9 cellular contexts compared by ENCODE assay signal in genomic region chr6:35453236-35453635, GRCh38. TPM values are rescaled to one million over a fixed set of nuclear protein-coding genes. Genes with fewer than 3 reads are reported as not detected.
DNase-seq lines count a peak whose midpoint lies in the region; ATAC-seq and TF ChIP-seq lines count a peak whose summit lies in the region.
"Had no signal": no experiment of that assay in that cellular context is flagged by ENCODE, and none has a peak within 500 bp of the region (broad histone marks: within the 10 kb centered on the region; RNA-seq: fewer than 3 reads in every experiment).

No MANE protein-coding gene starts in this region.

- H3K4me3 ChIP-seq in fibroblast of the aortic adventitia (ENCODE audit: low read depth, low read length) (peak overlapping the region; percentile 75), aorta (ENCODE audit: low read length in 2 of 2) (no peak overlapping the region)

- H3K36me3 ChIP-seq in aorta (ENCODE audit: control insufficient read depth in 1 of 2, insufficient read depth in 2 of 2, low read length in 1 of 2): no peaks in the 10 kb centered on the region

- no peaks in the 10 kb centered on the region for H3K27me3 ChIP-seq in aorta (ENCODE audit: control insufficient read depth in 1 of 2, insufficient read depth in 2 of 2, low read length in 1 of 2)

- 12 to 16% methylated on average over 3 of the region's 3 CpGs for WGBS in aorta, 2 donors

- no peak for DNase-seq in T-helper 2 cell treated with Interferon-gamma antibody and Interleukin-4, amounts not matched to agents 5 μg/mL and 100 μg/mL, for 36 hours (ENCODE audit: low spot score)
- DNase-seq in T-helper 2 cell: no peak
- DNase-seq in T-cell: no peak
- DNase-seq in fibroblast of the aortic adventitia (ENCODE audit: low read depth): peak; percentile 21
- DNase-seq in stimulated activated effector memory CD8-positive, alpha-beta T cell treated with anti-CD3 and anti-CD28 coated beads, Interleukin-12 subunit alpha, Interleukin-12 subunit beta, amount 100 ng/mL, for 72 hours (ENCODE audit: low spot score in 2 of 2): no peak
- DNase-seq in aorta: no peak
- no peak for DNase-seq in DMS153 treated with DMSO at 0.1 percent for 48 hours (lab: John Stamatoyannopoulos, UW; ENCODE audit: unreplicated experiment)
- DNase-seq: NCI-H526 treated with DMSO at 0.1 percent for 48 hours had no signal

- TF ChIP-seq CTCF in fibroblast of the aortic adventitia (IDR thresholded peaks at IDR 0.05; ENCODE audit: insufficient read depth, low read length): no peak

- H3K4me3 Mint-ChIP-seq in T-helper 2 cell treated with Interferon-gamma antibody and Interleukin-4, amounts not matched to agents 5 μg/mL and 100 μg/mL, for 36 hours: peak overlapping the region; percentile 87
- H3K4me3 Mint-ChIP-seq in T-cell: peak overlapping the region; percentile 75 to 82 (median 81)
- H3K4me3 Mint-ChIP-seq in stimulated activated effector memory CD8-positive, alpha-beta T cell treated with anti-CD3 and anti-CD28 coated beads, Interleukin-12 subunit alpha, Interleukin-12 subunit beta, amount 100 ng/mL, for 72 hours: peak overlapping the region; percentile 75

- no peaks in the 10 kb centered on the region for H3K4me1 ChIP-seq in aorta (ENCODE audit: control insufficient read depth in 1 of 2, insufficient read depth in 2 of 2, low read length in 2 of 2)

- CTCF ChIA-PET in T-cell (lab: Charles Lee): interaction anchor here in 1 of 2 donors (1.1 to 1.7 kb wide), 2 partner anchors 14 to 158 kb away, joined by 3 to 4 read pairs; partner anchors contain the start of gene RPL10A

- POLR2A ChIA-PET in T-cell (lab: Charles Lee): interaction anchor here in 1 of 2 donors (0.7 kb wide), 1 partner anchor 97 kb away, joined by 3 read pairs; no protein-coding TSS in a partner anchor

- H3K4me1 Mint-ChIP-seq in T-helper 2 cell treated with Interferon-gamma antibody and Interleukin-4, amounts not matched to agents 5 μg/mL and 100 μg/mL, for 36 hours (ENCODE audit: low read depth): peaks cover 26% of the 10 kb centered on the region
- H3K4me1 Mint-ChIP-seq in T-cell: peaks cover 41 to 49% (median 43%) of the 10 kb centered on the region in 3 donors
- H3K4me1 Mint-ChIP-seq in stimulated activated effector memory CD8-positive, alpha-beta T cell treated with anti-CD3 and anti-CD28 coated beads, Interleukin-12 subunit alpha, Interleukin-12 subunit beta, amount 100 ng/mL, for 72 hours: peaks cover 38% of the 10 kb centered on the region

- H3K36me3 Mint-ChIP-seq in T-helper 2 cell treated with Interferon-gamma antibody and Interleukin-4, amounts not matched to agents 5 μg/mL and 100 μg/mL, for 36 hours (ENCODE audit: low read depth): peaks cover 24% of the 10 kb centered on the region
- H3K36me3 Mint-ChIP-seq in T-cell: peaks cover 18% of the 10 kb centered on the region
- H3K36me3 Mint-ChIP-seq in stimulated activated effector memory CD8-positive, alpha-beta T cell treated with anti-CD3 and anti-CD28 coated beads, Interleukin-12 subunit alpha, Interleukin-12 subunit beta, amount 100 ng/mL, for 72 hours: peaks cover 30% of the 10 kb centered on the region

- ATAC-seq in T-cell (replicated peaks in 1 of 4): no peak
- no peak for ATAC-seq in stimulated activated effector memory CD8-positive, alpha-beta T cell treated with anti-CD3 and anti-CD28 coated beads, Interleukin-12 subunit alpha, Interleukin-12 subunit beta, amount 100 ng/mL, for 72 hours
- no peak for ATAC-seq in aorta (ENCODE audit: low FRiP score)
- ATAC-seq in GM21786 (IDR thresholded peaks at IDR 0.05; ENCODE audit: unreplicated experiment): no peak

- H3K27ac Mint-ChIP-seq in T-helper 2 cell treated with Interferon-gamma antibody and Interleukin-4, amounts not matched to agents 5 μg/mL and 100 μg/mL, for 36 hours: peak overlapping the region; percentile 34
- H3K27ac Mint-ChIP-seq in T-cell: peak overlapping the region in 1 of 2 donors; percentile 11
- H3K27ac Mint-ChIP-seq in stimulated activated effector memory CD8-positive, alpha-beta T cell treated with anti-CD3 and anti-CD28 coated beads, Interleukin-12 subunit alpha, Interleukin-12 subunit beta, amount 100 ng/mL, for 72 hours: no peak overlapping the region

- intact Hi-C loops in aorta (cut with DNase I): no loop called here

- no peak overlapping the region for H3K27ac ChIP-seq in aorta (ENCODE audit: low read depth in 1 of 2, low read length in 2 of 2)

- no peaks in the 10 kb centered on the region for H3K9me3 Mint-ChIP-seq in T-helper 2 cell treated with Interferon-gamma antibody and Interleukin-4, amounts not matched to agents 5 μg/mL and 100 μg/mL, for 36 hours
- no peaks in the 10 kb centered on the region for H3K9me3 Mint-ChIP-seq in T-cell
- no peaks in the 10 kb centered on the region for H3K9me3 Mint-ChIP-seq in stimulated activated effector memory CD8-positive, alpha-beta T cell treated with anti-CD3 and anti-CD28 coated beads, Interleukin-12 subunit alpha, Interleukin-12 subunit beta, amount 100 ng/mL, for 72 hours

- peaks cover 11% of the 10 kb centered on the region for H3K27me3 Mint-ChIP-seq in T-helper 2 cell treated with Interferon-gamma antibody and Interleukin-4, amounts not matched to agents 5 μg/mL and 100 μg/mL, for 36 hours (ENCODE audit: low read depth)
- H3K27me3 Mint-ChIP-seq in T-cell: no peaks in the 10 kb centered on the region

- H3K9me3 ChIP-seq in aorta (ENCODE audit: control insufficient read depth, low read length): no peaks in the 10 kb centered on the region

RNA-seq across cellular contexts. Expression of gene FANCE, which starts 1.1 kb away (rescaled TPM):
- total RNA-seq in T-cell: 10 to 100 TPM in 3 of 5 donors, 1 to 10 TPM in 2; 5.6 to 12.8 (median 11.7) TPM
- total RNA-seq in fibroblast of the aortic adventitia (ENCODE audit: low replicate concordance): 5.1 and 7.7 TPM in 2 replicates
- 1 to 10 TPM; 4.7 to 5.5 TPM for total RNA-seq in aorta
- polyA plus RNA-seq in aorta: 1 to 10 TPM; 1.3 to 4.4 TPM

RNA-seq across cellular contexts. Expression of gene RPL10A, which starts 15.0 kb away (rescaled TPM):
- total RNA-seq in T-cell (1,000 to 10,000 TPM; 1,890 to 2,203 (median 2,081) TPM), fibroblast of the aortic adventitia (ENCODE audit: low replicate concordance) (778 and 1,853 TPM in 2 replicates), aorta (100 to 1,000 TPM; 834 to 875 TPM)
- 1,000 to 10,000 TPM; 2,062 to 2,391 TPM for polyA plus RNA-seq in aorta

RNA-seq across cellular contexts. Expression of gene TEAD3, which starts 43.6 kb away (rescaled TPM):
- total RNA-seq in T-cell (under 1 TPM in 3 of 5 donors, not detected in 2; 0.26 to 0.53 (median 0.41) TPM), fibroblast of the aortic adventitia (ENCODE audit: low replicate concordance) (4.6 and 11.6 TPM in 2 replicates), aorta (10 to 100 TPM; 43.5 to 78.0 TPM)
- polyA plus RNA-seq in aorta: 10 to 100 TPM; 16.7 to 54.2 TPM

RNA-seq across cellular contexts. Expression of gene TULP1, which starts 59.5 kb away (rescaled TPM):
- total RNA-seq in T-cell: not detected
- not detected in 2 replicates for total RNA-seq in fibroblast of the aortic adventitia (ENCODE audit: low replicate concordance)
- total RNA-seq in aorta: not detected
- polyA plus RNA-seq in aorta: 1 to 10 TPM in 1 of 2 donors, not detected in 1; 3.3 TPM
